Comparison of ENCODE assay signal across 1 cellular context in genomic region chr5:135973323-135974018, GRCh38.
TF ChIP-seq lines count a peak whose summit lies in the region.

No MANE protein-coding gene starts in this region.

TF ChIP-seq in HepG2, 621 proteins besides CTCF, POLR2A, EP300 and RAD21 (continued from another document and continues in another):
- peak; percentile 76 for TF ChIP-seq ZBTB25 (CRISPR knock-in tag; IDR thresholded peaks at IDR 0.05)
- TF ChIP-seq HIC2 (CRISPR knock-in tag; IDR thresholded peaks at IDR 0.05; ENCODE audit: low read depth), result peak; percentile 78
- TF ChIP-seq GZF1 (CRISPR knock-in tag; IDR thresholded peaks at IDR 0.05), result no peak
- TF ChIP-seq STAG1 (CRISPR knock-in tag; IDR thresholded peaks at IDR 0.05), result peak; percentile 38
- no peak for TF ChIP-seq ZNF569 (CRISPR knock-in tag; IDR thresholded peaks at IDR 0.05; ENCODE audit: borderline replicate concordance)
- TF ChIP-seq NCOA2 (CRISPR knock-in tag; IDR thresholded peaks at IDR 0.05), result peak; percentile 99
- peak; percentile 94 for TF ChIP-seq ZNF580 (CRISPR knock-in tag; IDR thresholded peaks at IDR 0.05; ENCODE audit: borderline replicate concordance, low read depth)
- no peak for TF ChIP-seq ZNF224 (CRISPR knock-in tag; IDR thresholded peaks at IDR 0.05)
- peak; percentile 91; the same call in 1 of the 2 replicates for TF ChIP-seq ZNF510 (CRISPR knock-in tag; IDR thresholded peaks at IDR 0.05; ENCODE audit: low read depth)
- TF ChIP-seq SOX13 (IDR thresholded peaks at IDR 0.05), result peak; percentile 99
- peak in 1 of 2 experiments; percentile 100; a peak in 2 of 4 replicates for TF ChIP-seq SOX13 (CRISPR knock-in tag; conservative IDR thresholded peaks at IDR 0.05 in 1 of 2, IDR thresholded peaks at IDR 0.05 in 1 of 2)
- TF ChIP-seq FOXP4 (CRISPR knock-in tag; IDR thresholded peaks at IDR 0.05), result peak; percentile 99
- no peak for TF ChIP-seq ZNF275 (CRISPR knock-in tag; IDR thresholded peaks at IDR 0.05; ENCODE audit: borderline replicate concordance)
- peak; percentile 91 for TF ChIP-seq TBX3 (IDR thresholded peaks at IDR 0.05; ENCODE audit: borderline replicate concordance)
- no peak for TF ChIP-seq ZBTB40 (IDR thresholded peaks at IDR 0.05)
- peak; percentile 48; the same call in 1 of the 2 replicates for TF ChIP-seq ZBTB40 (CRISPR knock-in tag; IDR thresholded peaks at IDR 0.05)
- TF ChIP-seq ARHGAP35 (CRISPR knock-in tag; IDR thresholded peaks at IDR 0.05; ENCODE audit: borderline replicate concordance), result no peak
- peak; percentile 58; the same call in 1 of the 2 replicates for TF ChIP-seq ZMYM3 (CRISPR knock-in tag; IDR thresholded peaks at IDR 0.05)
- peak; percentile 70 for TF ChIP-seq NR2F2 (IDR thresholded peaks at IDR 0.05; ENCODE audit: borderline replicate concordance, low read depth)
- TF ChIP-seq HNRNPLL (IDR thresholded peaks at IDR 0.05; ENCODE audit: low read depth, low read length, poor library complexity, severe bottlenecking), result no peak
- peak; percentile 32; the same call in 1 of the 2 replicates for TF ChIP-seq ZNF34 (CRISPR knock-in tag; IDR thresholded peaks at IDR 0.05; ENCODE audit: borderline replicate concordance)
- TF ChIP-seq POLR2AphosphoS5 (IDR thresholded peaks at IDR 0.05; ENCODE audit: low read depth, low read length), result peak; percentile 39; the same call in 1 of the 2 replicates
- peak; percentile 60 for TF ChIP-seq SMC3 (IDR thresholded peaks at IDR 0.05; ENCODE audit: low read length)
- TF ChIP-seq HHEX (CRISPR knock-in tag; IDR thresholded peaks at IDR 0.05), result peak; percentile 68
- TF ChIP-seq ETV5 (CRISPR knock-in tag; IDR thresholded peaks at IDR 0.05; ENCODE audit: borderline replicate concordance), result peak; percentile 80
- TF ChIP-seq ZZZ3 (CRISPR knock-in tag; IDR thresholded peaks at IDR 0.05; ENCODE audit: borderline replicate concordance), result no peak
- peak; percentile 76; the same call in 1 of the 2 replicates for TF ChIP-seq MEIS1 (CRISPR knock-in tag; IDR thresholded peaks at IDR 0.05; ENCODE audit: borderline replicate concordance)
- peak; percentile 87 for TF ChIP-seq ATF3 (CRISPR knock-in tag; IDR thresholded peaks at IDR 0.05)
- TF ChIP-seq ZNF12 (CRISPR knock-in tag; IDR thresholded peaks at IDR 0.05), result peak; percentile 86; the same call in 1 of the 2 replicates
- peak; percentile 97 for TF ChIP-seq RXRB (CRISPR knock-in tag; IDR thresholded peaks at IDR 0.05; ENCODE audit: borderline replicate concordance)
- TF ChIP-seq GATAD1 (CRISPR knock-in tag; IDR thresholded peaks at IDR 0.05), result peak; percentile 74
- TF ChIP-seq ZSCAN29 (CRISPR knock-in tag; conservative IDR thresholded peaks at IDR 0.05), result peak; percentile 38; the same call in 1 of the 2 replicates
- no peak for TF ChIP-seq DNMT1 (CRISPR knock-in tag; IDR thresholded peaks at IDR 0.05)
- peak; percentile 78; the same call in 1 of the 2 replicates for TF ChIP-seq ARNT2 (CRISPR knock-in tag; IDR thresholded peaks at IDR 0.05; ENCODE audit: low read depth)
- peak; percentile 56 for TF ChIP-seq KMT2B (CRISPR knock-in tag; IDR thresholded peaks at IDR 0.05)
- no peak for TF ChIP-seq ZNF256 (CRISPR knock-in tag; conservative IDR thresholded peaks at IDR 0.05)
- peak; percentile 92 for TF ChIP-seq CBX5 (CRISPR knock-in tag; IDR thresholded peaks at IDR 0.05; ENCODE audit: borderline replicate concordance)
- TF ChIP-seq ELK4 (CRISPR knock-in tag; IDR thresholded peaks at IDR 0.05; ENCODE audit: borderline replicate concordance), result no peak
- TF ChIP-seq SP140L (CRISPR knock-in tag; IDR thresholded peaks at IDR 0.05; ENCODE audit: borderline replicate concordance), result no peak
- TF ChIP-seq ZNF614 (CRISPR knock-in tag; IDR thresholded peaks at IDR 0.05; ENCODE audit: borderline replicate concordance), result peak; percentile 99
- TF ChIP-seq TFE3 (CRISPR knock-in tag; IDR thresholded peaks at IDR 0.05), result peak; percentile 86
- no peak for TF ChIP-seq CSRNP2 (CRISPR knock-in tag; conservative IDR thresholded peaks at IDR 0.05; ENCODE audit: low read depth)
